Comparison of ENCODE assay signal across 29 cellular contexts in the genomic region with DNA sequence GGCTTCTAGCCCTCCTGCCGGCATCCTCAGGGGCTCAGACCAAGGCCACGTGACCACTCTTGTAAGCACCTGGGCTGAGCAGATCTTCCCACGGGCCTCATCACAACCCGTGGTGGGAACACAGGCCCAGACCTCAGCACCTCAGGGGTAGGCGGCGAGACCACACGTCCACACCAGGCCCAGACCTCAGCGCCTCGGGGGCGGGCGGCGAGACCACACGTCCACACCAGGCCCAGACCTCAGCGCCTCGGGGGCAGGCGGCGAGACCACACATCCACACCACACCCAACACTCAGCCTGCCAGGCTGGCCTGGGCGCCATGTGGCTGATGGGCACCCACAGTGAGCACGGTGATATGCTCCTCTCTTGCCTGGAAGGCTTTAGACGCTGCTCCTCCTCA.
"Had no signal": no experiment of that assay in that cellular context is flagged by ENCODE, and none has a peak within 500 bp of the region (broad histone marks: within the 10 kb centered on the region; RNA-seq: fewer than 3 reads in every experiment).

No MANE protein-coding gene starts in this region.

- H3K4me3 ChIP-seq: heart left ventricle, left lung, lower lobe of right lung, skin epidermis, suprapubic skin, thoracic aorta, tibial artery, uterus had no signal

- H3K4me1 ChIP-seq: parathyroid adenoma, suprapubic skin, tibial artery, uterus had no signal

- H3K36me3 ChIP-seq: heart left ventricle, left lung, lower lobe of right lung, neutrophil, suprapubic skin, thoracic aorta, tibial artery, uterus had no signal

- DNase-seq: heart left ventricle; hypothalamus; immature natural killer cell; kidney; left colon; left lung; lower lobe of right lung; mammary epithelial cell; mesenchymal stem cell; naive thymus-derived CD8-positive, alpha-beta T cell; occipital lobe; right cardiac atrium; stimulated activated CD4-positive, alpha-beta T cell treated with anti-CD3 and anti-CD28 coated beads, Interleukin-12 subunit alpha, Interleukin-12 subunit beta, amount 100 ng/mL, for 4 hours; stimulated activated CD4-positive, alpha-beta T cell treated with anti-CD3 and anti-CD28 coated beads, Interleukin-15, amount 100 ng/mL, for 24 hours; stimulated activated CD4-positive, alpha-beta T cell treated with anti-CD3 and anti-CD28 coated beads, Interleukin-2, amount 100 ng/mL, for 24 hours; stimulated activated CD4-positive, alpha-beta T cell treated with anti-CD3 and anti-CD28 coated beads, Interleukin-4, amount 100 ng/mL, for 1 hour; stimulated activated naive CD4-positive, alpha-beta T cell treated with Interleukin-2 at 50 U/mL for 16 hours; trophoblast cell; uterus had no signal

- H2AFZ ChIP-seq: parathyroid adenoma had no signal

- H3K27ac Mint-ChIP-seq: immature natural killer cell, nephron, progenitor cell of endocrine pancreas had no signal

- H3K27ac ChIP-seq: heart left ventricle, left lung, lower lobe of right lung, neutrophil, parathyroid adenoma, skin epidermis, suprapubic skin, thoracic aorta, tibial artery, uterus had no signal

- H3K9me3 Mint-ChIP-seq: neural crest cell had no signal

- H3K9me3 ChIP-seq: heart left ventricle, left lung, lower lobe of right lung, neutrophil, suprapubic skin, thoracic aorta, tibial artery, uterus had no signal

- H3K27me3 ChIP-seq: left lung, neutrophil, tibial artery, uterus had no signal

- H3K9ac ChIP-seq: parathyroid adenoma had no signal

- ATAC-seq: left colon; left lung; naive thymus-derived CD8-positive, alpha-beta T cell; sciatic nerve had no signal

- H3K36me3 Mint-ChIP-seq: immature natural killer cell; naive thymus-derived CD8-positive, alpha-beta T cell had no signal

- H3K4me3 Mint-ChIP-seq: naive thymus-derived CD8-positive, alpha-beta T cell; nephron; neural crest cell had no signal
